ENCODE assay signal across 16 cellular contexts in the genomic region with DNA sequence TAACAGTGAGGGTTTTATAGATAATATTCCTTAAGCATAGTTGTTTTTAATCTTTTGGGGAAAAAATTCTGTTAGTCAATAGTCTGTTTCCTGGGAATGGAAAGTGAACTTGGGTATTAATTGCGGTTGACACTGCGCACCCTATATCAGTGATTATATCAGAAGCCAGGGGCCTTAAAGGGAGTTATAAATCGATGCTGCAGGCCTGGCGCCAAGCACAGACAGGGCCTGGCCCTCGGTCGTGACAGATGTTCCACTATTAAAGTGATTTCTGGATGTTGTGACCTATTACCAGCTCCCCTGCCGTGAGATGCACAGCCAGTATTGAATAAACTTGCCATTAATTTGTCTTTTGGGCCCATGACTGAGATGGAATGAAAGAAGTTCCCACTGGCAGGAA. TPM values are rescaled to one million over a fixed set of nuclear protein-coding genes. Genes with fewer than 3 reads are reported as not detected.
"Had no signal": no experiment of that assay in that cellular context is flagged by ENCODE, and none has a peak within 500 bp of the region (broad histone marks: within the 10 kb centered on the region; RNA-seq: fewer than 3 reads in every experiment).

No MANE protein-coding gene starts in this region.

- H3K27me3 ChIP-seq: colonic mucosa, dorsolateral prefrontal cortex, esophagus squamous epithelium, gastrocnemius medialis, sigmoid colon, transverse colon had no signal

- H3K9me3 Mint-ChIP-seq: activated naive CD4-positive, alpha-beta T cell treated with anti-CD3 and anti-CD28 coated beads, Interleukin-2, amount 50 U/mL, for 72 hours; memory B cell; stimulated activated memory B cell treated with anti-CD40 and anti-IgM and Interleukin-4, amounts not matched to agents 10 μg/mL and 1 μg/mL and 100 μg/mL, for 72 hours had no signal

- H3K4me1 Mint-ChIP-seq: memory B cell; stimulated activated memory B cell treated with anti-CD40 and anti-IgM and Interleukin-4, amounts not matched to agents 10 μg/mL and 1 μg/mL and 100 μg/mL, for 72 hours had no signal

- DNase-seq: activated T-cell treated with anti-CD3 and anti-CD28 coated beads, Interleukin-2, amount 50 U/mL, for 1 hour; colonic mucosa; dorsolateral prefrontal cortex; esophagus squamous epithelium; gastrocnemius medialis; hippocampal formation; mucosa of descending colon; sigmoid colon; stimulated activated CD4-positive, alpha-beta T cell treated with anti-CD3 and anti-CD28 coated beads, Interleukin-15, amount 100 ng/mL, for 24 hours; T1000; transverse colon had no signal

- H3K4me3 ChIP-seq: colonic mucosa, dorsolateral prefrontal cortex, esophagus squamous epithelium, gastrocnemius medialis, mucosa of descending colon, sigmoid colon, smooth muscle cell, transverse colon had no signal

- H3K27ac Mint-ChIP-seq: activated naive CD4-positive, alpha-beta T cell treated with anti-CD3 and anti-CD28 coated beads, Interleukin-2, amount 50 U/mL, for 72 hours; memory B cell; stimulated activated memory B cell treated with anti-CD40 and anti-IgM and Interleukin-4, amounts not matched to agents 10 μg/mL and 1 μg/mL and 100 μg/mL, for 72 hours; WTC11 had no signal

- H3K9me3 ChIP-seq: colonic mucosa, esophagus squamous epithelium, gastrocnemius medialis, mucosa of descending colon, sigmoid colon, transverse colon had no signal

- H3K36me3 Mint-ChIP-seq: activated naive CD4-positive, alpha-beta T cell treated with anti-CD3 and anti-CD28 coated beads, Interleukin-2, amount 50 U/mL, for 72 hours; memory B cell; stimulated activated memory B cell treated with anti-CD40 and anti-IgM and Interleukin-4, amounts not matched to agents 10 μg/mL and 1 μg/mL and 100 μg/mL, for 72 hours had no signal

- H3K27me3 Mint-ChIP-seq: memory B cell; stimulated activated memory B cell treated with anti-CD40 and anti-IgM and Interleukin-4, amounts not matched to agents 10 μg/mL and 1 μg/mL and 100 μg/mL, for 72 hours had no signal

- H3K4me3 Mint-ChIP-seq: memory B cell; stimulated activated memory B cell treated with anti-CD40 and anti-IgM and Interleukin-4, amounts not matched to agents 10 μg/mL and 1 μg/mL and 100 μg/mL, for 72 hours; WTC11 had no signal

- H3K4me1 ChIP-seq: colonic mucosa, gastrocnemius medialis had no signal

- H3K36me3 ChIP-seq: colonic mucosa, esophagus squamous epithelium, gastrocnemius medialis, sigmoid colon, transverse colon had no signal

- ATAC-seq: activated naive CD4-positive, alpha-beta T cell treated with anti-CD3 and anti-CD28 coated beads, Interleukin-2, amount 50 U/mL, for 72 hours; gastrocnemius medialis; mucosa of descending colon; stimulated activated memory B cell treated with anti-CD40 and anti-IgM and Interleukin-4, amounts not matched to agents 10 μg/mL and 1 μg/mL and 100 μg/mL, for 72 hours; WTC11 had no signal

RNA-seq across cellular contexts. Expression of a gene that starts 45.0 kb away (rescaled TPM):
- total RNA-seq: activated naive CD4-positive, alpha-beta T cell treated with anti-CD3 and anti-CD28 coated beads, Interleukin-2, amount 50 U/mL, for 72 hours had no signal
